In genomic region chr20:13858496-13859270, GRCh38 we compare ENCODE assay signal across 15 cellular contexts.
"Had no signal": no experiment of that assay in that cellular context is flagged by ENCODE, and none has a peak within 500 bp of the region (broad histone marks: within the 10 kb centered on the region; RNA-seq: fewer than 3 reads in every experiment).

No MANE protein-coding gene starts in this region.

- H3K27ac ChIP-seq: parathyroid adenoma, tibial nerve, WERI-Rb-1 had no signal

- H3K27me3 ChIP-seq: dorsolateral prefrontal cortex, gastrocnemius medialis, tibial nerve, vagina had no signal

- H3K36me3 ChIP-seq: gastrocnemius medialis, tibial nerve, vagina, WERI-Rb-1 had no signal

- H3K4me1 ChIP-seq: parathyroid adenoma, tibial nerve had no signal

- H3K4me3 ChIP-seq: dorsolateral prefrontal cortex, gastrocnemius medialis, tibial nerve, vagina had no signal

- DNase-seq: activated CD4-positive, alpha-beta T cell treated with anti-CD3 and anti-CD28 coated beads for 36 hours; activated CD8-positive, alpha-beta memory T cell treated with anti-CD3 and anti-CD28 coated beads, Interleukin-2, amount 50 U/mL, for 4 hours; activated CD8-positive, alpha-beta T cell treated with anti-CD3 and anti-CD28 coated beads for 36 hours; activated naive CD8-positive, alpha-beta T cell treated with anti-CD3 and anti-CD28 coated beads, Interleukin-2, amount 10 ng/mL, durations not matched to agents 7 days and 5 days; activated T-cell treated with anti-CD3 and anti-CD28 coated beads, Interleukin-2, amount 50 U/mL, for 72 hours; gastrocnemius medialis; islet precursor cell; left ventricle myocardium superior; small intestine; T-helper 9 cell; WERI-Rb-1 had no signal

- H3K9me3 ChIP-seq: gastrocnemius medialis, tibial nerve, vagina had no signal

- ATAC-seq: activated CD4-positive, alpha-beta T cell treated with anti-CD3 and anti-CD28 coated beads for 36 hours; activated CD8-positive, alpha-beta T cell treated with anti-CD3 and anti-CD28 coated beads for 36 hours; gastrocnemius medialis; left ventricle myocardium superior had no signal
